ENCODE assay signal across 11 cellular contexts in the genomic region with DNA sequence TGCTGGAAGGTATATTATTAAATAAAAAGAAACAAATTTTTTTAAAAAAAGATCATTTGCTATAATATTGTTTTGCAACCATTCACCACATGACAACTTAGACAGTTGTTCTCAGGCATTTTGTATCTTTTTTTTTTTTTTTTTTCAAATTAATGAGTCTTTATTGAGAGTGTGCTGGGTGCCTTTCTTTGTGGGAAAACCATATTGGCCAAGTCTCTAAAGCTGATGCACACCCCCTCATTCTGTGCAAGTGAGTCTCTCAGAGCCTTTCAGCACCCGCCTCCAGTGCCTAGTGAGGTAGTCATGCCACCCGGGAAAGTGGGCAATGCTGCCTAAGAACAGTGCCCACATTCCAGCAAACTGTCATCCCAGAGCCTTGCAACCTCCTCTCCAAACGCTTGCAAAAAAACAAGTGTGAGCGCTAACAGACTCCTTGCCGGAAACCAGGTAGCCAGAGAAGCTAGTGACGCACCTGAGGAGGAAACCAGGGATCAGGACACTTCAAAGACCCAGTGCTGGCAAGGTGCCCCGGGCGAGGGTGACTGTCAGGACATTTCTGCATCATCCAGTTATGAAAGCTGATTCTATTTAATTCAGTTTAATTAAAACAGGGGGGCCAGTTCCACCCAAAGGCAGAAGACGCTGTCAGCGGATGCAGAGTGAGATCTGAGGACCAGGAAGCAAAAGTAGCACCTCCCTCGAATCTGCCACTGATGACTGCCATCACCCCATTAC. TPM values are rescaled to one million over a fixed set of nuclear protein-coding genes. Genes with fewer than 3 reads are reported as not detected.
DNase-seq lines count a peak whose midpoint lies in the region; TF ChIP-seq lines count a peak whose summit lies in the region.
"Had no signal": no experiment of that assay in that cellular context is flagged by ENCODE, and none has a peak within 500 bp of the region (broad histone marks: within the 10 kb centered on the region; RNA-seq: fewer than 3 reads in every experiment).

No MANE protein-coding gene starts in this region.

- no peak for TF ChIP-seq EP300 in SK-N-SH (IDR thresholded peaks at IDR 0.05; ENCODE audit: borderline replicate concordance in 1 of 2, low read depth in 1 of 2, low read length in 1 of 2)

- no peaks in the 10 kb centered on the region for H3K9me3 ChIP-seq in OCI-LY3 (ENCODE audit: insufficient read depth, low read length)
- no peaks in the 10 kb centered on the region for H3K9me3 ChIP-seq in SK-N-SH

- H3K4me2 ChIP-seq in OCI-LY3 (ENCODE audit: low read length) = peak overlapping the region; percentile 72
- no peak overlapping the region for H3K4me2 ChIP-seq in SK-N-SH

- TF ChIP-seq CTCF in OCI-LY3 (IDR thresholded peaks at IDR 0.05; ENCODE audit: low read depth, low read length) = no peak
- no peak for TF ChIP-seq CTCF in SK-N-SH (IDR thresholded peaks at IDR 0.05)

- H3K27me3 ChIP-seq in OCI-LY3 (ENCODE audit: low read depth, low read length) (no peaks in the 10 kb centered on the region), SK-N-SH (ENCODE audit: insufficient read depth) (peaks cover 52% of the 10 kb centered on the region)

- H3K4me1 ChIP-seq in OCI-LY3 (ENCODE audit: low read length) (peaks cover 89% of the 10 kb centered on the region), SK-N-SH (ENCODE audit: control insufficient read depth in 1 of 2, insufficient read depth in 2 of 2, low read depth in 1 of 2, low read length in 1 of 2) (peaks cover 0 to 10% of the 10 kb centered on the region in 2 experiments; a peak in 1 of 4 replicates)

- H2AFZ ChIP-seq in OCI-LY3 (ENCODE audit: low read depth, low read length) (peak overlapping the region; percentile 51; the same call in 1 of the 2 replicates), SK-N-SH (ENCODE audit: low read depth) (no peak overlapping the region)

- CTCF ChIA-PET in SK-N-SH (lab: Yijun Ruan, JAX) = interaction anchor here (1.8 kb wide), 1 partner anchor 7 kb away, joined by 5 read pairs; no protein-coding TSS in a partner anchor

- H3K9me2 ChIP-seq in SK-N-SH = no peaks in the 10 kb centered on the region

- H3K79me2 ChIP-seq in OCI-LY3 (ENCODE audit: low read length) (peaks cover 19% of the 10 kb centered on the region), SK-N-SH (ENCODE audit: insufficient read depth) (no peaks in the 10 kb centered on the region)

- POLR2A ChIA-PET in SK-N-SH (lab: Yijun Ruan, JAX) = no interaction called here

- peak overlapping the region; percentile 54 for H3K4me3 ChIP-seq in OCI-LY3 (ENCODE audit: low read length)
- H3K4me3 ChIP-seq in SK-N-SH (ENCODE audit: low read depth in 2 of 2, low read length in 1 of 2) = no peak overlapping the region; a peak in 1 of 4 replicates

- no peak for TF ChIP-seq RAD21 in SK-N-SH (IDR thresholded peaks at IDR 0.05; ENCODE audit: low read length)

- peak; percentile 83 for DNase-seq in activated CD8-positive, alpha-beta memory T cell treated with anti-CD3 and anti-CD28 coated beads for 24 hours
- DNase-seq in caudate nucleus (lab: John Stamatoyannopoulos, UW) (peak in 31 of 61 donors; percentile 2 to 86 (median 24)), SK-N-SH (no peak), NCI-H2227 treated with DMSO at 0.1 percent for 48 hours (lab: John Stamatoyannopoulos, UW) (no peak), NCI-H524 treated with DMSO at 0.1 percent for 48 hours (lab: John Stamatoyannopoulos, UW) (no peak), CD1c-positive myeloid dendritic cell (ENCODE audit: extremely low spot score) (no peak)
- DNase-seq in stimulated activated CD4-positive, alpha-beta T cell treated with anti-CD3 and anti-CD28 coated beads, Interleukin-2, amount 100 ng/mL, for 24 hours = peak; percentile 65 to 67
- DNase-seq: DND-41, H9, NCI-H2081 treated with DMSO at 0.1 percent for 48 hours had no signal

- no peaks in the 10 kb centered on the region for H3F3A ChIP-seq in SK-N-SH (replicated peaks; ENCODE audit: insufficient read depth)

- H3K9ac ChIP-seq in OCI-LY3 (ENCODE audit: low read length) = peak overlapping the region; percentile 65
- H3K9ac ChIP-seq in SK-N-SH = no peak overlapping the region

- H4K20me1 ChIP-seq in OCI-LY3 (ENCODE audit: insufficient read depth, low read length) (no peaks in the 10 kb centered on the region), SK-N-SH (ENCODE audit: insufficient read depth) (no peaks in the 10 kb centered on the region)

- H3K27ac ChIP-seq in OCI-LY3 (ENCODE audit: low read length) (peak overlapping the region; percentile 46), caudate nucleus (ENCODE audit: low read depth, low read length) (peak overlapping the region; percentile 36), SK-N-SH (ENCODE audit: low read depth in 2 of 2, low read length in 1 of 2) (no peak overlapping the region)

- H3K36me3 ChIP-seq in OCI-LY3 (replicated peaks; ENCODE audit: low read depth, low read length) (no peaks in the 10 kb centered on the region), SK-N-SH (replicated peaks in 1 of 2; ENCODE audit: control insufficient read depth in 1 of 2, insufficient read depth in 2 of 2, low read length in 1 of 2) (no peaks in the 10 kb centered on the region)

- WGBS in SK-N-SH (ENCODE audit: low lambda C conversion rate) = 20% methylated on average over 11 of the region's 11 CpGs

TF ChIP-seq in SK-N-SH, 30 proteins besides CTCF, POLR2A, EP300 and RAD21:
- no peak for TF ChIP-seq SMC3 (IDR thresholded peaks at IDR 0.05; ENCODE audit: low read depth, low read length)
- TF ChIP-seq JUND (IDR thresholded peaks at IDR 0.05) = no peak
- no peak for TF ChIP-seq MXI1 (IDR thresholded peaks at IDR 0.05; ENCODE audit: low read depth, low read length)
- TF ChIP-seq, protein P1, sequence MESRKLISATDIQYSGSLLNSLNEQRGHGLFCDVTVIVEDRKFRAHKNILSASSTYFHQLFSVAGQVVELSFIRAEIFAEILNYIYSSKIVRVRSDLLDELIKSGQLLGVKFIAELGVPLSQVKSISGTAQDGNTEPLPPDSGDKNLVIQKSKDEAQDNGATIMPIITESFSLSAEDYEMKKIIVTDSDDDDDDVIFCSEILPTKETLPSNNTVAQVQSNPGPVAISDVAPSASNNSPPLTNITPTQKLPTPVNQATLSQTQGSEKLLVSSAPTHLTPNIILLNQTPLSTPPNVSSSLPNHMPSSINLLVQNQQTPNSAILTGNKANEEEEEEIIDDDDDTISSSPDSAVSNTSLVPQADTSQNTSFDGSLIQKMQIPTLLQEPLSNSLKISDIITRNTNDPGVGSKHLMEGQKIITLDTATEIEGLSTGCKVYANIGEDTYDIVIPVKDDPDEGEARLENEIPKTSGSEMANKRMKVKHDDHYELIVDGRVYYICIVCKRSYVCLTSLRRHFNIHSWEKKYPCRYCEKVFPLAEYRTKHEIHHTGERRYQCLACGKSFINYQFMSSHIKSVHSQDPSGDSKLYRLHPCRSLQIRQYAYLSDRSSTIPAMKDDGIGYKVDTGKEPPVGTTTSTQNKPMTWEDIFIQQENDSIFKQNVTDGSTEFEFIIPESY (IDR thresholded peaks at IDR 0.05; ENCODE audit: borderline replicate concordance, low read depth) = no peak
- TF ChIP-seq GABPA (IDR thresholded peaks at IDR 0.05; ENCODE audit: low read depth) = no peak
- no peak for TF ChIP-seq GATA2 (CRISPR knock-in tag; IDR thresholded peaks at IDR 0.05)
- no peak for TF ChIP-seq YY1 (IDR thresholded peaks at IDR 0.05; ENCODE audit: low read depth)
- no peak for TF ChIP-seq EZH2phosphoT487 (IDR thresholded peaks at IDR 0.05; ENCODE audit: borderline replicate concordance, low read depth)
- no peak for TF ChIP-seq POLR2AphosphoS5 (IDR thresholded peaks at IDR 0.05; ENCODE audit: low read depth, low read length)
- TF ChIP-seq MEF2A (IDR thresholded peaks at IDR 0.05; ENCODE audit: borderline replicate concordance, low read depth) = no peak
- no peak for TF ChIP-seq RCOR1 (IDR thresholded peaks at IDR 0.05; ENCODE audit: low read length)
- no peak for TF ChIP-seq FOXJ3 (CRISPR knock-in tag; IDR thresholded peaks at IDR 0.05)
- TF ChIP-seq, protein P2, sequence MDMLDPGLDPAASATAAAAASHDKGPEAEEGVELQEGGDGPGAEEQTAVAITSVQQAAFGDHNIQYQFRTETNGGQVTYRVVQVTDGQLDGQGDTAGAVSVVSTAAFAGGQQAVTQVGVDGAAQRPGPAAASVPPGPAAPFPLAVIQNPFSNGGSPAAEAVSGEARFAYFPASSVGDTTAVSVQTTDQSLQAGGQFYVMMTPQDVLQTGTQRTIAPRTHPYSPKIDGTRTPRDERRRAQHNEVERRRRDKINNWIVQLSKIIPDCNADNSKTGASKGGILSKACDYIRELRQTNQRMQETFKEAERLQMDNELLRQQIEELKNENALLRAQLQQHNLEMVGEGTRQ (IDR thresholded peaks at IDR 0.05; ENCODE audit: borderline replicate concordance, low read depth, low read length) = no peak
- TF ChIP-seq SIN3A (IDR thresholded peaks at IDR 0.05; ENCODE audit: borderline replicate concordance, low read depth, low read length) = no peak
TF ChIP-seq in SK-N-SH: peak in this region for 0.

RNA-seq across cellular contexts. Expression of a gene that starts 34.9 kb away (rescaled TPM):
- 45.9 and 54.2 TPM in 2 replicates for polyA plus RNA-seq in SK-N-SH (2012; rRNA removed)
- 70.8 and 94.7 TPM in 2 replicates for polyA plus RNA-seq in SK-N-SH (2012; cell fraction: cytosol; rRNA removed)
- polyA plus RNA-seq in SK-N-SH (2012; cell fraction: nucleus; rRNA removed) = 19.7 and 34.2 TPM in 2 replicates

RNA-seq across cellular contexts. Expression of a gene that starts 47.4 kb away (rescaled TPM):
- polyA plus RNA-seq in SK-N-SH (2012; rRNA removed) = not detected in 2 replicates
- polyA plus RNA-seq in SK-N-SH (2012; cell fraction: cytosol; rRNA removed) = 0.03 and 0.05 TPM in 2 replicates
- 0.02 TPM in 1 of 2 replicates, not detected in the other for polyA plus RNA-seq in SK-N-SH (2012; cell fraction: nucleus; rRNA removed)

RNA-seq across cellular contexts. Expression of a gene that starts 52.3 kb away (rescaled TPM):
- polyA plus RNA-seq in SK-N-SH (2012; rRNA removed) = not detected in 2 replicates
- not detected in 2 replicates for polyA plus RNA-seq in SK-N-SH (2012; cell fraction: cytosol; rRNA removed)
- not detected in 2 replicates for polyA plus RNA-seq in SK-N-SH (2012; cell fraction: nucleus; rRNA removed)

Comparison
In these comparisons a context has a peak if more than half of its experiments do, and no peak if none do; other contexts are left out.
1. H3K27ac ChIP-seq: peak in OCI-LY3 (single experiment) and caudate nucleus (single experiment); none in SK-N-SH (0 of 2).
2. DNase-seq: peak in activated CD8-positive, alpha-beta memory T cell treated with anti-CD3 and anti-CD28 coated beads for 24 hours (single experiment), caudate nucleus (31 of 61) and stimulated activated CD4-positive, alpha-beta T cell treated with anti-CD3 and anti-CD28 coated beads, Interleukin-2, amount 100 ng/mL, for 24 hours (2 of 2); none in SK-N-SH (single experiment), NCI-H2227 treated with DMSO at 0.1 percent for 48 hours (single experiment), NCI-H524 treated with DMSO at 0.1 percent for 48 hours (single experiment) and CD1c-positive myeloid dendritic cell (single experiment).